ENCODE assay signal across 2 cellular contexts in the genomic region with DNA sequence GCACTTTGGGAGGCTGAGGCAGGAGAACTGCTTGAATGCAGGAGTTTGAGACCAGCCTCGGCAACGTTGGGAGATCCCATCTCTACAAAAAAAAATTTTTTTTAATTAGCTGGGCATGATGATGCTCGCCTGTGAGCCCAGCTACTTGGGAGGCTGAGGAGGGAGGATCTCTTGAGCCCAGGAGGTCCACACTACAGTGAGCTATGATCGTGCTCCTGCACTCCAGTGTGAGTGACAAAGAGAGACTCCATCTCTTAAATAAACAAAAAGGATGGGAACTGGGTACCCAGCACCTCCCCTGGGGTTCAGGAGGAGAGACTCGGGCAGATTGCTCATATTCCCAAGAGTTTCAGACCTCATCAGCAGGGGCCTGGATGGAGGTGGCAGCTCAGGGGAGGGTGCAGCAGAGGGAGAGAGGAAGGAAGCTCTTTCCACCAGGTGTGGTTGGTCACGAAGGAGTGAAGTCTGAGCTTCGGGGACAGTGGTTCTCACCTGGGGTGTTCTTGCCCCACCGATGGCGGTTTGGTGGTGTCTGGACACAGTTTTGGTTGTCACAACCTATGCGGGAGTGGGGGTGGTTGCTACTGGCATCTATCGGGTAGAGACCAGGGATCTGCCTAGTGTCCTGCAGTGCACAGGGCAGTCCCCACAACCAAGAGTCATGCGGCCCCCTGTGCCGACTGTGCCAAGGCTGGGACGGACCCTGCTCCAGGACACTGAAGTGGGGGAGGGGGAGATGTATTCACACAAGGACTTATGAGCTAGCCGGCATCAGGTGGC.
A peak's percentile ranks its signal among the peaks of the same experiment; 100 is the strongest.
TF ChIP-seq lines count a peak whose summit lies in the region.

No MANE protein-coding gene starts in this region.

TF ChIP-seq in IMR-90, 13 proteins besides CTCF, POLR2A, EP300 and RAD21:
- TF ChIP-seq RFX5 (IDR thresholded peaks at IDR 0.05; ENCODE audit: low read depth, low read length): no peak
- no peak for TF ChIP-seq MXI1 (IDR thresholded peaks at IDR 0.05; ENCODE audit: borderline replicate concordance, low read depth, low read length)

TF ChIP-seq in GM12878, 131 proteins besides CTCF, POLR2A, EP300 and RAD21:
- TF ChIP-seq ZNF24 (IDR thresholded peaks at IDR 0.05) (no peak), SUPT20H (IDR thresholded peaks at IDR 0.05; ENCODE audit: borderline replicate concordance, control insufficient read depth, low read depth, low read length) (no peak), SREBF2 (IDR thresholded peaks at IDR 0.05; ENCODE audit: low read length) (no peak), MYC (IDR thresholded peaks at IDR 0.05; ENCODE audit: insufficient read depth, insufficient read length, insufficient replicate concordance, low read length, severe bottlenecking) (no peak), SREBF1 (IDR thresholded peaks at IDR 0.05; ENCODE audit: low read length) (no peak), ZNF217 (IDR thresholded peaks at IDR 0.05) (0 out of 2 replicates have a peak, but pooled peaks have one; percentile 34), IKZF2 (IDR thresholded peaks at IDR 0.05) (0 out of 4 replicates have a peak, but pooled peaks of 1 of the 2 experiments have one; percentile 44), ETV6 (conservative IDR thresholded peaks at IDR 0.05 in 1 of 2, IDR thresholded peaks at IDR 0.05 in 1 of 2; ENCODE audit: borderline replicate concordance in 1 of 2, low read depth in 1 of 2) (no peak), PML (IDR thresholded peaks at IDR 0.05; ENCODE audit: low read length) (no peak), GATAD2B (conservative IDR thresholded peaks at IDR 0.05; ENCODE audit: low read depth) (0 out of 2 replicates have a peak, but pooled peaks have one; percentile 24)
- TF ChIP-seq, protein P1, sequence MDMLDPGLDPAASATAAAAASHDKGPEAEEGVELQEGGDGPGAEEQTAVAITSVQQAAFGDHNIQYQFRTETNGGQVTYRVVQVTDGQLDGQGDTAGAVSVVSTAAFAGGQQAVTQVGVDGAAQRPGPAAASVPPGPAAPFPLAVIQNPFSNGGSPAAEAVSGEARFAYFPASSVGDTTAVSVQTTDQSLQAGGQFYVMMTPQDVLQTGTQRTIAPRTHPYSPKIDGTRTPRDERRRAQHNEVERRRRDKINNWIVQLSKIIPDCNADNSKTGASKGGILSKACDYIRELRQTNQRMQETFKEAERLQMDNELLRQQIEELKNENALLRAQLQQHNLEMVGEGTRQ (IDR thresholded peaks at IDR 0.05; ENCODE audit: borderline replicate concordance, low read depth, low read length): no peak
- TF ChIP-seq, protein P2, sequence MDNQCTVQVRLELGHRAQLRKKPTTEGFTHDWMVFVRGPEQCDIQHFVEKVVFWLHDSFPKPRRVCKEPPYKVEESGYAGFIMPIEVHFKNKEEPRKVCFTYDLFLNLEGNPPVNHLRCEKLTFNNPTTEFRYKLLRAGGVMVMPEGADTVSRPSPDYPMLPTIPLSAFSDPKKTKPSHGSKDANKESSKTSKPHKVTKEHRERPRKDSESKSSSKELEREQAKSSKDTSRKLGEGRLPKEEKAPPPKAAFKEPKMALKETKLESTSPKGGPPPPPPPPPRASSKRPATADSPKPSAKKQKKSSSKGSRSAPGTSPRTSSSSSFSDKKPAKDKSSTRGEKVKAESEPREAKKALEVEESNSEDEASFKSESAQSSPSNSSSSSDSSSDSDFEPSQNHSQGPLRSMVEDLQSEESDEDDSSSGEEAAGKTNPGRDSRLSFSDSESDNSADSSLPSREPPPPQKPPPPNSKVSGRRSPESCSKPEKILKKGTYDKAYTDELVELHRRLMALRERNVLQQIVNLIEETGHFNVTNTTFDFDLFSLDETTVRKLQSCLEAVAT (IDR thresholded peaks at IDR 0.05): 0 out of 2 replicates have a peak, but pooled peaks have one; percentile 43
TF ChIP-seq in GM12878: peak in this region for 4.
